Comparison of ENCODE assay signal across 8 cellular contexts in the genomic region with DNA sequence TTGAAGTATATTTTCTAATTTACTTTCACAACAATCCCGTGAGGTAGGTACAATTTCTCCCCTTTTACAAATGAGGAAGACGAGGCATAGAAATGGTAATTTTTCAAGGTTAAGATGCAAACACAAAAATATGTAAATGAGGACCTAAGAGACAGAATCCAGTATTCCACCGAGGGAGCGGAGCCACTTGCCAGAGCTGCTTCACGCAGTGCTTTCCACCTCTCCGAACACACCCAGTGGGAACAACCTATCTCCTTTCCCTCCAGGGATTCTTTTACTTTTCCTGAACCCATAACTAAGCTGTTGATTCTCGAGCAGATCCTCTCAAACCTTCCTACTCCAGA. TPM values are rescaled to one million over a fixed set of nuclear protein-coding genes. Genes with fewer than 3 reads are reported as not detected.
A peak's percentile ranks its signal among the peaks of the same experiment; 100 is the strongest.
DNase-seq lines count a peak whose midpoint lies in the region; ATAC-seq, FAIRE-seq and TF ChIP-seq lines count a peak whose summit lies in the region.

No MANE protein-coding gene starts in this region.

- H3K27ac ChIP-seq in cardiac muscle cell (no peak overlapping the region), mammary epithelial cell (ENCODE audit: insufficient read depth, low read depth, low read length) (no peak overlapping the region), aorta (ENCODE audit: low read depth in 1 of 2, low read length in 2 of 2) (no peak overlapping the region)

- peak overlapping the region; percentile 81 for H3K27ac Mint-ChIP-seq in mesothelial cell of epicardium

- in situ Hi-C loops in mammary epithelial cell (cut with MboI; ENCODE audit: low sequenced_read_pairs in 2 of 2), result no loop called here

- peaks cover 3% of the 10 kb centered on the region for H3K36me3 Mint-ChIP-seq in mesothelial cell of epicardium

- H3K9me3 ChIP-seq in cardiac muscle cell (ENCODE audit: low read depth) (no peaks in the 10 kb centered on the region), mammary epithelial cell (replicated peaks; ENCODE audit: insufficient read depth, low read length) (no peaks in the 10 kb centered on the region), aorta (ENCODE audit: control insufficient read depth, low read length) (no peaks in the 10 kb centered on the region)

- peak overlapping the region; percentile 61 for H3K9ac ChIP-seq in mammary epithelial cell (ENCODE audit: insufficient read depth, low read length)

- no peaks in the 10 kb centered on the region for H3K36me3 ChIP-seq in cardiac muscle cell
- H3K36me3 ChIP-seq in mammary epithelial cell (ENCODE audit: insufficient read depth, low read length), result no peaks in the 10 kb centered on the region
- H3K36me3 ChIP-seq in aorta (ENCODE audit: control insufficient read depth in 1 of 2, insufficient read depth in 2 of 2, low read length in 1 of 2), result no peaks in the 10 kb centered on the region

- FAIRE-seq in GM12891 (lab: Jason Lieb, UNC), result no peak

- peaks cover 4% of the 10 kb centered on the region for H3K9me3 Mint-ChIP-seq in mesothelial cell of epicardium

- intact Hi-C loops in cardiac septum (cut with DNase I), result loop anchor here (5.0 kb wide), 2 partner anchors 66 to 109 kb away; no protein-coding TSS in a partner anchor
- intact Hi-C loops in mammary epithelial cell (cut with micrococcal nuclease), result loop anchor here (5.0 to 10.0 kb wide), 3 partner anchors 143 to 359 kb away; partner anchors contain the start of gene GNPNAT1
- intact Hi-C loops in aorta (cut with DNase I), result loop anchor here in 1 of 2 donors (5.0 kb wide), 1 partner anchor 599 kb away; the partner anchor contains the start of genes GPR137C and TXNDC16

- H3K4me3 Mint-ChIP-seq in mesothelial cell of epicardium, result peak overlapping the region; percentile 94

- peak overlapping the region; percentile 83 for H3K4me2 ChIP-seq in mammary epithelial cell (ENCODE audit: insufficient read depth, low read depth, low read length)

- peaks cover 62% of the 10 kb centered on the region for H3K79me2 ChIP-seq in mammary epithelial cell (ENCODE audit: insufficient read depth, low read length)

- H2AFZ ChIP-seq in mammary epithelial cell (ENCODE audit: low read depth, low read length), result peak overlapping the region; percentile 99

- TF ChIP-seq POLR2A in GM12891 (IDR thresholded peaks at IDR 0.05; ENCODE audit: low read depth, low read length), result no peak

- H4K20me1 ChIP-seq in mammary epithelial cell (ENCODE audit: insufficient read depth, low read length), result no peaks in the 10 kb centered on the region

- dilution Hi-C loops in mammary epithelial cell (cut with HindIII; ENCODE audit: low sequenced_read_pairs), result no loop called here

- no peak for ATAC-seq in aorta (ENCODE audit: low FRiP score)
- no peak for ATAC-seq in GM19328 (IDR thresholded peaks at IDR 0.05; ENCODE audit: unreplicated experiment)

- DNase-seq in cardiac muscle cell (ENCODE audit: low read depth in 1 of 2, low spot score in 1 of 2), result peak in 1 of 2 donors; percentile 24
- no peak for DNase-seq in cardiac septum (ENCODE audit: low spot score)
- no peak for DNase-seq in mammary epithelial cell
- no peak for DNase-seq in mesothelial cell of epicardium (ENCODE audit: low spot score in 2 of 2, unreplicated experiment in 2 of 2)
- DNase-seq in aorta, result no peak
- DNase-seq in AG08395 (ENCODE audit: low spot score), result no peak
- no peak for DNase-seq in GM12891 (ENCODE audit: insufficient read length, low spot score)

- no TSS peak for BruUV-seq in mammary epithelial cell (replicated peaks; lab: Mats Ljungman, UMichigan)

- peaks cover 27% of the 10 kb centered on the region for H3K4me1 Mint-ChIP-seq in mesothelial cell of epicardium

- no peaks in the 10 kb centered on the region for H3K27me3 Mint-ChIP-seq in mesothelial cell of epicardium (ENCODE audit: low read depth)

- H3K4me3 ChIP-seq in cardiac muscle cell (peak overlapping the region; percentile 92), mammary epithelial cell (replicated peaks in 1 of 3; ENCODE audit: insufficient read depth in 1 of 3, low read depth in 2 of 3, low read length in 3 of 3) (peak overlapping the region; percentile 74 to 91 (median 82)), aorta (ENCODE audit: low read length in 2 of 2) (peak overlapping the region; percentile 44 to 83)

- CTCF ChIA-PET in mammary epithelial cell (lab: Charles Lee; ENCODE audit: low non-redundant PET), result no interaction called here

- peaks cover 17% of the 10 kb centered on the region for H3K4me1 ChIP-seq in cardiac muscle cell (ENCODE audit: low read depth)
- H3K4me1 ChIP-seq in mammary epithelial cell (ENCODE audit: insufficient read depth, low read length), result peaks cover 12% of the 10 kb centered on the region
- H3K4me1 ChIP-seq in aorta (ENCODE audit: control insufficient read depth in 1 of 2, insufficient read depth in 2 of 2, low read length in 2 of 2), result peaks cover 0 to 2% of the 10 kb centered on the region in 2 donors

- TF ChIP-seq CTCF in cardiac muscle cell (IDR thresholded peaks at IDR 0.05; ENCODE audit: low read depth, low read length), result no peak
- no peak for TF ChIP-seq CTCF in mammary epithelial cell (conservative IDR thresholded peaks at IDR 0.05 in 1 of 2, IDR thresholded peaks at IDR 0.05 in 1 of 2; ENCODE audit: extremely low read depth in 1 of 2, insufficient read depth in 1 of 2, low read depth in 1 of 2, low read length in 2 of 2)
- TF ChIP-seq CTCF in mesothelial cell of epicardium (IDR thresholded peaks at IDR 0.05; ENCODE audit: unreplicated experiment), result no peak

- 0% methylated on average over 7 of the region's 7 CpGs for WGBS in mammary epithelial cell (ENCODE audit: low coverage, missing lambda C conversion rate)
- WGBS in aorta, 2 donors, result 10 to 12% methylated on average over 7 of the region's 7 CpGs

- H3K27me3 ChIP-seq in cardiac muscle cell (no peaks in the 10 kb centered on the region), mammary epithelial cell (ENCODE audit: insufficient read depth, low read length) (no peaks in the 10 kb centered on the region), aorta (ENCODE audit: control insufficient read depth in 1 of 2, insufficient read depth in 2 of 2, low read length in 1 of 2) (no peaks in the 10 kb centered on the region)

TF ChIP-seq in GM12891, 5 proteins besides CTCF, POLR2A, EP300 and RAD21:
- TF ChIP-seq SPI1 (IDR thresholded peaks at IDR 0.05; ENCODE audit: low read depth, low read length) (no peak), POU2F2 (IDR thresholded peaks at IDR 0.05; ENCODE audit: low read depth, low read length) (no peak), POLR2AphosphoS5 (IDR thresholded peaks at IDR 0.05; ENCODE audit: low read depth, low read length) (no peak)

RNA-seq across cellular contexts. Expression of gene DDHD1, which starts 1.6 kb away (rescaled TPM):
- total RNA-seq in cardiac muscle cell (13.2 and 25.9 TPM in 2 replicates), cardiac septum (8.3 TPM), mammary epithelial cell (10 to 100 TPM; 18.0 to 27.3 TPM), mesothelial cell of epicardium (23.2 to 24.3 TPM (median 23.4 TPM) in 3 replicates), aorta (10 to 100 TPM; 21.1 to 29.8 TPM)
- polyA plus RNA-seq in cardiac muscle cell (15.2 and 15.3 TPM in 2 replicates), mammary epithelial cell (4.3 TPM), aorta (1 to 10 TPM; 1.1 to 6.0 TPM)
- 6.6 TPM for polyA minus RNA-seq in mammary epithelial cell
- polyA plus RNA-seq in GM12891 (2012; ENCODE audit: low read depth, missing spikeins), result 9.3 TPM
